In genomic region chr14:67357583-67358354, GRCh38 we compare ENCODE assay signal across 8 cellular contexts. TPM values are rescaled to one million over a fixed set of nuclear protein-coding genes. Genes with fewer than 3 reads are reported as not detected.
DNase-seq lines count a peak whose midpoint lies in the region; TF ChIP-seq lines count a peak whose summit lies in the region.
"Had no signal": no experiment of that assay in that cellular context is flagged by ENCODE, and none has a peak within 500 bp of the region (broad histone marks: within the 10 kb centered on the region; RNA-seq: fewer than 3 reads in every experiment).

No MANE protein-coding gene starts in this region.

- 58% methylated on average over 11 to 13 of the region's 13 CpGs for WGBS in endodermal cell (ENCODE audit: insufficient coverage in 1 of 2, insufficient read length in 1 of 2), 2 experiments

- peaks cover 9% of the 10 kb centered on the region for H3K36me3 Mint-ChIP-seq in endodermal cell (ENCODE audit: low read depth)
- peaks cover 7% of the 10 kb centered on the region for H3K36me3 Mint-ChIP-seq in osteocyte (ENCODE audit: unreplicated experiment)

- peaks cover 9% of the 10 kb centered on the region for H3K4me1 ChIP-seq in endodermal cell (ENCODE audit: control insufficient read depth, insufficient read depth, low read length)

- no peaks in the 10 kb centered on the region for H3K9me3 ChIP-seq in endodermal cell (ENCODE audit: control insufficient read depth, low read length)

- no peaks in the 10 kb centered on the region for H3K27me3 ChIP-seq in endodermal cell (ENCODE audit: control insufficient read depth, insufficient read depth, low read length, poor library complexity, severe bottlenecking)

- H3K4me1 Mint-ChIP-seq in endodermal cell (peaks cover 33% of the 10 kb centered on the region), osteocyte (ENCODE audit: unreplicated experiment) (peaks cover 41% of the 10 kb centered on the region)

- no peaks in the 10 kb centered on the region for H3K27me3 Mint-ChIP-seq in endodermal cell (ENCODE audit: insufficient read depth)
- no peaks in the 10 kb centered on the region for H3K27me3 Mint-ChIP-seq in osteocyte (ENCODE audit: unreplicated experiment)

- H3K4me3 Mint-ChIP-seq in endodermal cell (peak overlapping the region; percentile 99), osteocyte (ENCODE audit: unreplicated experiment) (peak overlapping the region; percentile 96)

- H3K9me3 Mint-ChIP-seq in endodermal cell (no peaks in the 10 kb centered on the region), osteocyte (ENCODE audit: unreplicated experiment) (no peaks in the 10 kb centered on the region)

- H3K27ac Mint-ChIP-seq in endodermal cell = peak overlapping the region; percentile 99
- H3K27ac Mint-ChIP-seq in osteocyte (ENCODE audit: unreplicated experiment) = peak overlapping the region; percentile 97

- no peak overlapping the region for H3K27ac ChIP-seq in endodermal cell (ENCODE audit: low read depth, low read length)

- DNase-seq in ELR (ENCODE audit: low read depth) = peak; percentile 52
- peak; percentile 10 for DNase-seq in OCI-M1 (lab: John Stamatoyannopoulos, UW)
- DNase-seq in endodermal cell = no peak
- no peak for DNase-seq in osteocyte (ENCODE audit: extremely low spot score, unreplicated experiment)
- no peak for DNase-seq in NCI-H748 treated with DMSO at 0.1 percent for 48 hours (lab: John Stamatoyannopoulos, UW)
- no peak for DNase-seq in NCI-H526 (lab: John Stamatoyannopoulos, UW)
- DNase-seq in GM10266 (ENCODE audit: extremely low spot score) = no peak
- DNase-seq: activated CD8-positive, alpha-beta memory T cell treated with anti-CD3 and anti-CD28 coated beads for 24 hours had no signal

- peak overlapping the region; percentile 97 for H3K4me3 ChIP-seq in endodermal cell (ENCODE audit: low read length)

- no peak for TF ChIP-seq CTCF in endodermal cell (conservative IDR thresholded peaks at IDR 0.05)
- TF ChIP-seq CTCF in osteocyte (IDR thresholded peaks at IDR 0.05) = no peak
- no peak for TF ChIP-seq CTCF in GM10266 (IDR thresholded peaks at IDR 0.05; ENCODE audit: control insufficient read depth, insufficient read depth, low read depth, missing control alignments)

- peak overlapping the region; percentile 92 for H3K9ac ChIP-seq in endodermal cell (ENCODE audit: extremely low read depth, low read length, poor library complexity, severe bottlenecking)

- peaks cover 14% of the 10 kb centered on the region for H3K36me3 ChIP-seq in endodermal cell (ENCODE audit: control insufficient read depth, insufficient read depth, low read length)

RNA-seq across cellular contexts. Expression of gene ATP6V1D, which starts 1.8 kb away (rescaled TPM):
- total RNA-seq in endodermal cell (100 to 1,000 TPM in 1 of 2 donors, 10 to 100 TPM in 1; 82.2 to 108 TPM), osteocyte (63.8 and 67.8 TPM in 2 replicates)
- polyA plus RNA-seq in endodermal cell (2013, experiment 1 of 2) = 78.9 TPM
- polyA plus RNA-seq in endodermal cell (2013, experiment 2 of 2) = 75.6 TPM

RNA-seq across cellular contexts. Expression of gene EIF2S1, which starts 2.4 kb away (rescaled TPM):
- total RNA-seq in endodermal cell (100 to 1,000 TPM; 114 to 136 TPM), osteocyte (85.3 and 90.1 TPM in 2 replicates)
- 88.9 TPM for polyA plus RNA-seq in endodermal cell (2013, experiment 1 of 2)
- polyA plus RNA-seq in endodermal cell (2013, experiment 2 of 2) = 85.0 TPM

RNA-seq across cellular contexts. Expression of gene PLEK2, which starts 54.2 kb away (rescaled TPM):
- total RNA-seq in endodermal cell = 1 to 10 TPM; 1.6 to 2.0 TPM
- not detected for polyA plus RNA-seq in endodermal cell (2013, experiment 1 of 2)
- polyA plus RNA-seq in endodermal cell (2013, experiment 2 of 2) = 0.46 TPM
- not detected in 2 replicates for total RNA-seq in osteocyte

Comparison
In these comparisons a context has a peak if more than half of its experiments do, and no peak if none do; other contexts are left out.
1. DNase-seq: peak in ELR (single experiment) and OCI-M1 (single experiment); none in endodermal cell (single experiment), osteocyte (single experiment), NCI-H748 treated with DMSO at 0.1 percent for 48 hours (single experiment), NCI-H526 (0 of 2) and GM10266 (single experiment).